In genomic region chr1:201870397-201870796, GRCh38 we compare ENCODE assay signal across 18 cellular contexts. TPM values are rescaled to one million over a fixed set of nuclear protein-coding genes. Genes with fewer than 3 reads are reported as not detected.
DNase-seq lines count a peak whose midpoint lies in the region; ATAC-seq and TF ChIP-seq lines count a peak whose summit lies in the region.
"Had no signal": no experiment of that assay in that cellular context is flagged by ENCODE, and none has a peak within 500 bp of the region (broad histone marks: within the 10 kb centered on the region; RNA-seq: fewer than 3 reads in every experiment).

No MANE protein-coding gene starts in this region.

- peak; percentile 81 for DNase-seq in EH (ENCODE audit: low read depth)
- DNase-seq in T1000 (lab: John Stamatoyannopoulos, UW) = peak; percentile 83
- DNase-seq in fibroblast of lung (ENCODE audit: low read depth in 2 of 2) = peak; percentile 59 to 92
- DNase-seq in osteoblast (ENCODE audit: insufficient read length, low spot score, missing footprints) = peak; percentile 86
- no peak for DNase-seq in sciatic nerve (ENCODE audit: low spot score)
- no peak for DNase-seq in Ammon's horn (ENCODE audit: low spot score)
- DNase-seq in NCI-H446 treated with DMSO at 0.1 percent for 48 hours (lab: John Stamatoyannopoulos, UW) = no peak
- DNase-seq in islet precursor cell = no peak
- DNase-seq: Calu3; CD8-positive, alpha-beta T cell; NCI-H1417; NCI-H1930; NCI-H345; NCI-H526 treated with DMSO at 0.1 percent for 48 hours; Peyer's patch had no signal

- H3K4me3 ChIP-seq in fibroblast of lung (replicated peaks in 1 of 4; ENCODE audit: control extremely low read depth in 1 of 4, insufficient read depth in 1 of 4, low read depth in 3 of 4, low read length in 4 of 4) = no peak overlapping the region
- no peak overlapping the region for H3K4me3 ChIP-seq in osteoblast (ENCODE audit: insufficient read depth, low read length)
- H3K4me3 ChIP-seq: BLaER1 treated with 17β-estradiol and CSF1 and Interleukin-3, amounts not matched to agents 10 nM and 100 nM; Peyer's patch; SJSA1 had no signal

- H3K9me3 ChIP-seq in fibroblast of lung (ENCODE audit: control insufficient read depth, insufficient read depth, low read depth, low read length) (no peaks in the 10 kb centered on the region), osteoblast (ENCODE audit: low read depth, low read length) (no peaks in the 10 kb centered on the region)
- H3K9me3 ChIP-seq: BLaER1 treated with 17β-estradiol and CSF1 and Interleukin-3, amounts not matched to agents 10 nM and 100 nM; Peyer's patch; SJSA1 had no signal

- TF ChIP-seq CTCF in fibroblast of lung (conservative IDR thresholded peaks at IDR 0.05 in 1 of 2, IDR thresholded peaks at IDR 0.05 in 1 of 2; ENCODE audit: low read depth in 1 of 2, low read length in 2 of 2) (no peak), osteoblast (IDR thresholded peaks at IDR 0.05; ENCODE audit: extremely low read depth, low read depth, low read length) (no peak)

- no peak overlapping the region for H2AFZ ChIP-seq in fibroblast of lung (ENCODE audit: low read length)
- no peak overlapping the region for H2AFZ ChIP-seq in osteoblast (ENCODE audit: low read length)

- H3K27ac ChIP-seq in fibroblast of lung (ENCODE audit: insufficient read depth, low read length) (no peak overlapping the region), osteoblast (ENCODE audit: low read depth, low read length) (peak overlapping the region; percentile 50)
- H3K27ac ChIP-seq: BLaER1 treated with 17β-estradiol and CSF1 and Interleukin-3, amounts not matched to agents 10 nM and 100 nM; KMS-11; Peyer's patch; SJSA1 had no signal

- peaks cover 18% of the 10 kb centered on the region for H3K36me3 ChIP-seq in fibroblast of lung (ENCODE audit: control insufficient read depth, insufficient read depth, low read length)
- peaks cover 81% of the 10 kb centered on the region for H3K36me3 ChIP-seq in osteoblast (ENCODE audit: insufficient read depth, low read length)

- no peak overlapping the region for H3K9ac ChIP-seq in fibroblast of lung (ENCODE audit: insufficient read depth, low read length)
- H3K9ac ChIP-seq: BLaER1 treated with 17β-estradiol and CSF1 and Interleukin-3, amounts not matched to agents 10 nM and 100 nM; KMS-11 had no signal

- H3K27me3 ChIP-seq in fibroblast of lung (ENCODE audit: control insufficient read depth, insufficient read depth, low read length) (no peaks in the 10 kb centered on the region), osteoblast (ENCODE audit: insufficient read depth, low read length) (no peaks in the 10 kb centered on the region)
- H3K27me3 ChIP-seq: BLaER1 treated with 17β-estradiol and CSF1 and Interleukin-3, amounts not matched to agents 10 nM and 100 nM; Peyer's patch; SJSA1 had no signal

- H3K4me1 ChIP-seq in fibroblast of lung (ENCODE audit: control insufficient read depth, extremely low read depth, insufficient read depth, low read length) (no peaks in the 10 kb centered on the region), osteoblast (ENCODE audit: insufficient read depth, low read length) (peaks cover 9% of the 10 kb centered on the region)
- H3K4me1 ChIP-seq: Peyer's patch had no signal

- no peaks in the 10 kb centered on the region for H3K79me2 ChIP-seq in fibroblast of lung (ENCODE audit: control insufficient read depth, insufficient read depth, low read length)
- no peaks in the 10 kb centered on the region for H3K79me2 ChIP-seq in osteoblast (ENCODE audit: insufficient read depth, low read length)

- no peak for ATAC-seq in sciatic nerve
- ATAC-seq: CD8-positive, alpha-beta T cell had no signal

- intact Hi-C loops in sciatic nerve (cut with DNase I) = no loop called here

- H3K4me2 ChIP-seq in fibroblast of lung (ENCODE audit: extremely low read depth, insufficient read depth, low read length) (no peak overlapping the region), osteoblast (ENCODE audit: insufficient read depth, low read length) (no peak overlapping the region)
- H3K4me2 ChIP-seq: BLaER1 treated with 17β-estradiol and CSF1 and Interleukin-3, amounts not matched to agents 10 nM and 100 nM; KMS-11 had no signal

- no peaks in the 10 kb centered on the region for H4K20me1 ChIP-seq in fibroblast of lung (ENCODE audit: control insufficient read depth, extremely low read depth, insufficient read depth, low read length)
- H4K20me1 ChIP-seq in osteoblast (ENCODE audit: insufficient read depth, low read length) = no peaks in the 10 kb centered on the region

RNA-seq across cellular contexts. Expression of gene SHISA4, which starts 18.3 kb away (rescaled TPM):
- total RNA-seq in fibroblast of lung (15.4 and 27.1 TPM in 2 replicates), osteoblast (25.3 and 27.1 TPM in 2 replicates), sciatic nerve (37.7 TPM)
- 19.0 and 19.2 TPM in 2 replicates for polyA plus RNA-seq in fibroblast of lung
- polyA plus RNA-seq in fibroblast of lung (2012) = 33.9 and 36.0 TPM in 2 replicates
- 85.3 and 92.1 TPM in 2 replicates for polyA minus RNA-seq in fibroblast of lung (ENCODE audit: low replicate concordance)
- total RNA-seq: CD8-positive, alpha-beta T cell had no signal

RNA-seq across cellular contexts. Expression of gene IPO9, which starts 41.4 kb away (rescaled TPM):
- total RNA-seq in fibroblast of lung = 19.0 and 28.4 TPM in 2 replicates
- 29.2 and 44.5 TPM in 2 replicates for polyA plus RNA-seq in fibroblast of lung
- 31.8 and 46.4 TPM in 2 replicates for polyA plus RNA-seq in fibroblast of lung (2012)
- polyA minus RNA-seq in fibroblast of lung (ENCODE audit: low replicate concordance) = 54.0 and 56.7 TPM in 2 replicates
- total RNA-seq in osteoblast = 26.1 and 26.8 TPM in 2 replicates
- total RNA-seq in sciatic nerve = 33.0 TPM

Comparison
In these comparisons a context has a peak if more than half of its experiments do, and no peak if none do; other contexts are left out.
1. DNase-seq: peak in EH (single experiment), T1000 (single experiment), fibroblast of lung (2 of 2) and osteoblast (single experiment); none in sciatic nerve (single experiment), Ammon's horn (single experiment), NCI-H446 treated with DMSO at 0.1 percent for 48 hours (single experiment) and islet precursor cell (single experiment).